ENCODE assay signal across 1 cellular context in genomic region chr12:110466791-110467190, GRCh38.
TF ChIP-seq lines count a peak whose summit lies in the region.

No MANE protein-coding gene starts in this region.

TF ChIP-seq in endothelial cell of umbilical vein, 7 proteins besides CTCF, POLR2A, EP300 and RAD21:
- TF ChIP-seq EZH2 (IDR thresholded peaks at IDR 0.05; ENCODE audit: borderline replicate concordance, low read depth, low read length, severe bottlenecking) (no peak), POLR2AphosphoS5 (IDR thresholded peaks at IDR 0.05; ENCODE audit: insufficient read depth, low read depth, low read length) (no peak), MAX (IDR thresholded peaks at IDR 0.05; ENCODE audit: insufficient read depth, insufficient read length) (no peak), MYC (IDR thresholded peaks at IDR 0.05; ENCODE audit: low read depth, low read length) (no peak), JUN (IDR thresholded peaks at IDR 0.05; ENCODE audit: borderline replicate concordance, insufficient read depth, insufficient read length, low read depth) (no peak), GATA2 (IDR thresholded peaks at IDR 0.05; ENCODE audit: insufficient read depth, insufficient read length, low read depth, low read length) (no peak), FOS (IDR thresholded peaks at IDR 0.05; ENCODE audit: borderline replicate concordance, insufficient read depth, low read length) (no peak)
